ENCODE assay signal across 29 cellular contexts in genomic region chr13:102190930-102191329, GRCh38.
"Had no signal": no experiment of that assay in that cellular context is flagged by ENCODE, and none has a peak within 500 bp of the region (broad histone marks: within the 10 kb centered on the region; RNA-seq: fewer than 3 reads in every experiment).

No MANE protein-coding gene starts in this region.

- H3K36me3 ChIP-seq: gastrocnemius medialis, left lung, lower lobe of right lung, neutrophil, right atrium auricular region, sigmoid colon, stomach, thyroid gland, vagina had no signal

- H3K27ac ChIP-seq: coronary artery, gastrocnemius medialis, left lung, lower lobe of right lung, neutrophil, parathyroid adenoma, sigmoid colon, stomach, thyroid gland, vagina had no signal

- H2AFZ ChIP-seq: parathyroid adenoma had no signal

- ATAC-seq: effector memory CD8-positive, alpha-beta T cell; esophagus mucosa; gastrocnemius medialis; left lung; lower lobe of right lung; mucosa of descending colon; natural killer cell treated with Interleukin-12 subunit alpha and Interleukin-12 subunit beta and Interleukin-15 and Interleukin-18, amount 100 ng/mL, for 72 hours; stimulated activated effector memory CD8-positive, alpha-beta T cell treated with anti-CD3 and anti-CD28 coated beads, Interleukin-12 subunit alpha, Interleukin-12 subunit beta, amount 100 ng/mL, for 72 hours had no signal

- H3K4me1 Mint-ChIP-seq: memory B cell; naive B cell; stimulated activated effector memory CD8-positive, alpha-beta T cell treated with anti-CD3 and anti-CD28 coated beads, Interleukin-12 subunit alpha, Interleukin-12 subunit beta, amount 100 ng/mL, for 72 hours had no signal

- H3K27ac Mint-ChIP-seq: effector memory CD8-positive, alpha-beta T cell; memory B cell; naive B cell; natural killer cell treated with Interleukin-12 subunit alpha and Interleukin-12 subunit beta and Interleukin-15 and Interleukin-18, amount 100 ng/mL, for 72 hours; progenitor cell of endocrine pancreas; stimulated activated effector memory CD8-positive, alpha-beta T cell treated with anti-CD3 and anti-CD28 coated beads, Interleukin-12 subunit alpha, Interleukin-12 subunit beta, amount 100 ng/mL, for 72 hours had no signal

- H3K9ac ChIP-seq: parathyroid adenoma had no signal

- H3K79me2 ChIP-seq: parathyroid adenoma had no signal

- H3K4me3 Mint-ChIP-seq: effector memory CD8-positive, alpha-beta T cell; memory B cell; naive B cell; natural killer cell treated with Interleukin-12 subunit alpha and Interleukin-12 subunit beta and Interleukin-15 and Interleukin-18, amount 100 ng/mL, for 72 hours; neural crest cell; stimulated activated effector memory CD8-positive, alpha-beta T cell treated with anti-CD3 and anti-CD28 coated beads, Interleukin-12 subunit alpha, Interleukin-12 subunit beta, amount 100 ng/mL, for 72 hours had no signal

- H3K9me3 ChIP-seq: gastrocnemius medialis, left lung, lower lobe of right lung, mucosa of descending colon, neutrophil, right atrium auricular region, sigmoid colon, stomach, thyroid gland, vagina had no signal

- H3K9me3 Mint-ChIP-seq: stimulated activated effector memory CD8-positive, alpha-beta T cell treated with anti-CD3 and anti-CD28 coated beads, Interleukin-12 subunit alpha, Interleukin-12 subunit beta, amount 100 ng/mL, for 72 hours had no signal

- H3K27me3 Mint-ChIP-seq: effector memory CD8-positive, alpha-beta T cell; memory B cell; natural killer cell treated with Interleukin-12 subunit alpha and Interleukin-12 subunit beta and Interleukin-15 and Interleukin-18, amount 100 ng/mL, for 72 hours; progenitor cell of endocrine pancreas had no signal

- FAIRE-seq: endometrium, kidney had no signal

- H3K4me3 ChIP-seq: coronary artery, gastrocnemius medialis, left lung, lower lobe of right lung, mucosa of descending colon, right atrium auricular region, sigmoid colon, stomach, thyroid gland, vagina had no signal

- DNase-seq: dermis blood vessel endothelial cell; effector memory CD8-positive, alpha-beta T cell; foreskin fibroblast; gastrocnemius medialis; head of caudate nucleus; kidney; left lung; lower lobe of right lung; mucosa of descending colon; naive B cell; sigmoid colon; stimulated activated CD4-positive, alpha-beta T cell treated with anti-CD3 and anti-CD28 coated beads, Interleukin-2, amount 100 ng/mL, for 24 hours; stimulated activated CD4-positive, alpha-beta T cell treated with anti-CD3 and anti-CD28 coated beads, Interleukin-4, amount 100 ng/mL, for 24 hours; stimulated activated naive CD4-positive, alpha-beta T cell treated with Interleukin-2 at 50 U/mL for 16 hours; stomach; thyroid gland; trophoblast cell had no signal

- H3K4me1 ChIP-seq: gastrocnemius medialis, left lung, lower lobe of right lung, parathyroid adenoma, right atrium auricular region, sigmoid colon, stomach, thyroid gland, vagina had no signal

- H3K27me3 ChIP-seq: gastrocnemius medialis, left lung, neutrophil, right atrium auricular region, sigmoid colon, stomach, thyroid gland, vagina had no signal

- H3K36me3 Mint-ChIP-seq: memory B cell; naive B cell; natural killer cell treated with Interleukin-12 subunit alpha and Interleukin-12 subunit beta and Interleukin-15 and Interleukin-18, amount 100 ng/mL, for 72 hours; stimulated activated effector memory CD8-positive, alpha-beta T cell treated with anti-CD3 and anti-CD28 coated beads, Interleukin-12 subunit alpha, Interleukin-12 subunit beta, amount 100 ng/mL, for 72 hours had no signal
